Comparison of ENCODE assay signal across 1 cellular context in genomic region chr1:228891134-228892034, GRCh38.
TF ChIP-seq lines count a peak whose summit lies in the region.

No MANE protein-coding gene starts in this region.

TF ChIP-seq in SK-N-SH, 30 proteins besides CTCF, POLR2A, EP300 and RAD21 (continued from another document):
- TF ChIP-seq REST (IDR thresholded peaks at IDR 0.05; ENCODE audit: low read depth, low read length): no peak
